Comparison of ENCODE assay signal across 18 cellular contexts in genomic region chr20:661474-662288, GRCh38. TPM values are rescaled to one million over a fixed set of nuclear protein-coding genes. Genes with fewer than 3 reads are reported as not detected.
DNase-seq lines count a peak whose midpoint lies in the region; ATAC-seq and TF ChIP-seq lines count a peak whose summit lies in the region.
"Had no signal": no experiment of that assay in that cellular context is flagged by ENCODE, and none has a peak within 500 bp of the region (broad histone marks: within the 10 kb centered on the region; RNA-seq: fewer than 3 reads in every experiment).

No MANE protein-coding gene starts in this region.

- H4K8ac ChIP-seq in IMR-90 (ENCODE audit: low read depth in 2 of 2, low read length in 2 of 2): no peak overlapping the region
- H4K8ac ChIP-seq in neuronal stem cell (ENCODE audit: low read depth, low read length): no peak overlapping the region

- BruUV-seq in IMR-90 (replicated peaks; lab: Mats Ljungman, UMichigan): no TSS peak

- peak overlapping the region; percentile 33 for H2BK12ac ChIP-seq in neuronal stem cell (ENCODE audit: low read length)

- POLR2A ChIA-PET in IMR-90 (lab: Charles Lee; ENCODE audit: unreplicated experiment): no interaction called here

- H2BK5ac ChIP-seq in IMR-90 (ENCODE audit: low read depth, low read length, poor library complexity, severe bottlenecking): no peak overlapping the region
- H2BK5ac ChIP-seq in neuronal stem cell (ENCODE audit: low read length): peak overlapping the region; percentile 70

- in situ Hi-C loops in IMR-90 (cut with MboI; ENCODE audit: low sequenced_read_pairs): no loop called here

- H2AK5ac ChIP-seq in IMR-90 (ENCODE audit: low read depth, low read length) (no peak overlapping the region), neuronal stem cell (ENCODE audit: low read depth, low read length) (peak overlapping the region; percentile 40)

- no peak overlapping the region for H3K27ac ChIP-seq in IMR-90 (ENCODE audit: insufficient read depth, low read length)
- no peak overlapping the region for H3K27ac ChIP-seq in neuronal stem cell (replicated peaks; ENCODE audit: low read length)
- H3K27ac ChIP-seq: thoracic aorta had no signal

- H3K4ac ChIP-seq in IMR-90 (ENCODE audit: low read depth, low read length): no peak overlapping the region
- H3K4ac ChIP-seq in neuronal stem cell (ENCODE audit: low read length): no peak overlapping the region

- no peak overlapping the region for H3K56ac ChIP-seq in IMR-90 (ENCODE audit: extremely low read depth, insufficient read depth, low read length)

- no peaks in the 10 kb centered on the region for H3K9me3 ChIP-seq in ES-I3 (ENCODE audit: control insufficient read depth, insufficient read depth, low read length)
- H3K9me3 ChIP-seq in IMR-90 (ENCODE audit: control insufficient read depth, insufficient read depth, low read length): no peaks in the 10 kb centered on the region
- H3K9me3 ChIP-seq in neuronal stem cell (replicated peaks in 1 of 2; ENCODE audit: control insufficient read depth in 2 of 2, insufficient read depth in 1 of 2, low read depth in 1 of 2, low read length in 2 of 2): no peaks in the 10 kb centered on the region
- H3K9me3 ChIP-seq: thoracic aorta had no signal

- peak overlapping the region; percentile 3 for H2AK9ac ChIP-seq in IMR-90 (replicated peaks; ENCODE audit: low read depth, low read length, poor library complexity)

- no peak overlapping the region for H2BK20ac ChIP-seq in IMR-90 (ENCODE audit: low read depth, low read length)

- H2BK120ac ChIP-seq in IMR-90 (ENCODE audit: low read depth, low read length): no peak overlapping the region
- H2BK120ac ChIP-seq in neuronal stem cell (ENCODE audit: low read depth, low read length): no peak overlapping the region

- H3K14ac ChIP-seq in IMR-90 (replicated peaks; ENCODE audit: low read depth, low read length) (no peak overlapping the region), neuronal stem cell (ENCODE audit: low read length) (peak overlapping the region; percentile 10)

- TF ChIP-seq POLR2A in IMR-90 (IDR thresholded peaks at IDR 0.05; ENCODE audit: low read depth, low read length): no peak

- H3K4me2 ChIP-seq in IMR-90 (ENCODE audit: low read depth, low read length) (no peak overlapping the region), neuronal stem cell (ENCODE audit: insufficient read depth, low read length, poor library complexity, severe bottlenecking) (no peak overlapping the region)
- H3K4me2 ChIP-seq: smooth muscle cell had no signal

- CTCF ChIA-PET in IMR-90 (lab: Yijun Ruan, JAX): no interaction called here

- H4K91ac ChIP-seq in IMR-90 (ENCODE audit: insufficient read depth, low read depth, low read length) (no peak overlapping the region), neuronal stem cell (ENCODE audit: low read depth, low read length, poor library complexity) (no peak overlapping the region)

- H4K20me1 ChIP-seq in IMR-90 (ENCODE audit: insufficient read depth, low read length): no peaks in the 10 kb centered on the region

- H3K4me3 ChIP-seq in IMR-90 (ENCODE audit: insufficient read depth, low read depth, low read length) (no peak overlapping the region), neuronal stem cell (ENCODE audit: low read length in 2 of 2) (no peak overlapping the region)
- H3K4me3 ChIP-seq: smooth muscle cell, thoracic aorta had no signal

- ATAC-seq in IMR-90 (ENCODE audit: low read depth) (no peak), esophagus mucosa (peak; percentile 32)
- ATAC-seq: left colon, T-helper 17 cell had no signal

- no peak overlapping the region for H4K5ac ChIP-seq in IMR-90 (ENCODE audit: low read depth, low read length)

- H3K36me3 ChIP-seq in ES-I3 (ENCODE audit: insufficient read depth, low read length) (no peaks in the 10 kb centered on the region), IMR-90 (ENCODE audit: control insufficient read depth, insufficient read depth, low read length) (no peaks in the 10 kb centered on the region), neuronal stem cell (replicated peaks in 1 of 2; ENCODE audit: control insufficient read depth in 2 of 2, insufficient read depth in 2 of 2, low read length in 2 of 2) (no peaks in the 10 kb centered on the region)
- H3K36me3 ChIP-seq: thoracic aorta had no signal

- H3K4me1 ChIP-seq in ES-I3 (ENCODE audit: insufficient read depth, low read length) (peaks cover 59% of the 10 kb centered on the region), IMR-90 (ENCODE audit: control insufficient read depth, insufficient read depth, low read length) (peaks cover 6% of the 10 kb centered on the region), neuronal stem cell (ENCODE audit: control insufficient read depth in 2 of 2, insufficient read depth in 1 of 2, low read depth in 1 of 2, low read length in 2 of 2) (peaks cover 10 to 17% of the 10 kb centered on the region in 2 donors)

- 8% methylated on average over 8 of the region's 30 CpGs; no CpG with 5 or more reads in 1 of the 2 experiments for WGBS in IMR-90 (ENCODE audit: extremely low coverage in 2 of 2, insufficient read length in 1 of 2), 2 experiments
- WGBS in neuronal stem cell (ENCODE audit: extremely low coverage in 2 of 2, insufficient read length in 2 of 2, insufficient replicate concordance in 1 of 2), 2 donors: no CpG with 5 or more reads among the region's 30 CpGs

- H3K9me1 ChIP-seq in IMR-90 (ENCODE audit: insufficient read depth, low read length): 0 out of 2 replicates have a peak, but pooled peaks cover 4% of the 10 kb centered on the region

- H3K9ac ChIP-seq in ES-I3 (ENCODE audit: low read depth, low read length) (peak overlapping the region; percentile 26; the same call in 1 of the 2 replicates), IMR-90 (ENCODE audit: low read depth, low read length) (no peak overlapping the region), neuronal stem cell (ENCODE audit: low read depth, low read length, poor library complexity) (peak overlapping the region; percentile 61)

- no peak for TF ChIP-seq RAD21 in IMR-90 (IDR thresholded peaks at IDR 0.05; ENCODE audit: low read length)

- dilution Hi-C loops in IMR-90 (cut with HindIII; ENCODE audit: low sequenced_read_pairs, unreplicated experiment): no loop called here

- H3K79me1 ChIP-seq in IMR-90 (ENCODE audit: low read depth in 1 of 2, low read length in 2 of 2) (no peaks in the 10 kb centered on the region), neuronal stem cell (ENCODE audit: low read depth, low read length) (no peaks in the 10 kb centered on the region)

- H2BK15ac ChIP-seq in IMR-90 (ENCODE audit: low read depth, low read length) (no peak overlapping the region), neuronal stem cell (ENCODE audit: low read length) (peak overlapping the region; percentile 65)

- TF ChIP-seq CTCF in IMR-90 (conservative IDR thresholded peaks at IDR 0.05; ENCODE audit: low read depth, low read length): no peak

- intact Hi-C loops in IMR-90 (cut with micrococcal nuclease): no loop called here

- H3K18ac ChIP-seq in IMR-90 (ENCODE audit: low read depth, low read length): no peak overlapping the region
- H3K18ac ChIP-seq in neuronal stem cell (ENCODE audit: low read length): peak overlapping the region; percentile 86

- peaks cover 54% of the 10 kb centered on the region for H3K27me3 ChIP-seq in IMR-90 (ENCODE audit: control insufficient read depth, insufficient read depth, low read length)
- peaks cover 0 to 79% (median 44%) of the 10 kb centered on the region in 3 experiments for H3K27me3 ChIP-seq in neuronal stem cell (ENCODE audit: control insufficient read depth in 3 of 3, insufficient read depth in 3 of 3, low read depth in 1 of 3, low read length in 3 of 3)

- H2AFZ ChIP-seq in IMR-90 (replicated peaks; ENCODE audit: low read length, poor library complexity) (peak overlapping the region; percentile 34), neuronal stem cell (ENCODE audit: low read length) (peak overlapping the region; percentile 79)

- H3K23ac ChIP-seq in IMR-90 (ENCODE audit: low read depth, low read length) (no peak overlapping the region), neuronal stem cell (ENCODE audit: low read depth, low read length, poor library complexity) (no peak overlapping the region)

- DNase-seq in IMR-90: no peak
- DNase-seq in neuronal stem cell (ENCODE audit: low spot score): no peak
- no peak for DNase-seq in dermis blood vessel endothelial cell
- no peak for DNase-seq in NCI-H1048 (lab: John Stamatoyannopoulos, UW)
- no peak for DNase-seq in activated CD8-positive, alpha-beta memory T cell treated with anti-CD3 and anti-CD28 coated beads, Interleukin-2, amount 50 U/mL, for 4 hours
- DNase-seq: activated CD4-positive, CD25-positive, alpha-beta regulatory T cell; DMS 273 treated with DMSO at 0.1 percent for 48 hours; left colon; NCI-H1694; NCI-H446 treated with DMSO at 0.1 percent for 48 hours; SIG-M5; T-helper 17 cell had no signal

TF ChIP-seq in IMR-90, 13 proteins besides CTCF, POLR2A, EP300 and RAD21 (continues in another document):
- no peak for TF ChIP-seq USF2 (IDR thresholded peaks at IDR 0.05; ENCODE audit: low read depth, low read length)

RNA-seq across cellular contexts. Expression of gene SRXN1, which starts 8.7 kb away (rescaled TPM):
- total RNA-seq in IMR-90 (2012; rRNA removed) (63.0 and 71.2 TPM in 2 replicates), esophagus mucosa (34.7 TPM), dermis blood vessel endothelial cell (30.3 and 38.6 TPM in 2 replicates)
- 41.1 and 51.2 TPM in 2 replicates for polyA plus RNA-seq in IMR-90 (2012; rRNA removed)
- polyA plus RNA-seq in IMR-90 (2012; cell fraction: cytosol; rRNA removed): 16.0 and 36.9 TPM in 2 replicates
- polyA plus RNA-seq in IMR-90 (2012; cell fraction: nucleus; rRNA removed; ENCODE audit: low replicate concordance): 17.6 and 20.9 TPM in 2 replicates
- polyA plus RNA-seq in neuronal stem cell (2013, experiment 1 of 2): 10.3 TPM
- polyA plus RNA-seq in neuronal stem cell (2013, experiment 2 of 2): 10.4 TPM

RNA-seq across cellular contexts. Expression of gene SCRT2, which starts 13.9 kb away (rescaled TPM):
- total RNA-seq in IMR-90 (2012; rRNA removed): not detected in 2 replicates
- not detected in 2 replicates for polyA plus RNA-seq in IMR-90 (2012; rRNA removed)
- not detected in 2 replicates for polyA plus RNA-seq in IMR-90 (2012; cell fraction: cytosol; rRNA removed)
- not detected in 2 replicates for polyA plus RNA-seq in IMR-90 (2012; cell fraction: nucleus; rRNA removed; ENCODE audit: low replicate concordance)
- not detected for total RNA-seq in esophagus mucosa
- polyA plus RNA-seq in neuronal stem cell (2013, experiment 1 of 2): 0.06 TPM
- polyA plus RNA-seq in neuronal stem cell (2013, experiment 2 of 2): 0.04 TPM
- total RNA-seq in dermis blood vessel endothelial cell: not detected in 2 replicates
- total RNA-seq: activated CD8-positive, alpha-beta memory T cell treated with anti-CD3 and anti-CD28 coated beads for 36 hours; left colon; posterior vena cava; smooth muscle cell; T-helper 17 cell; thoracic aorta had no signal
- polyA plus RNA-seq: smooth muscle cell had no signal

RNA-seq across cellular contexts. Expression of gene TCF15, which starts 51.6 kb away (rescaled TPM):
- total RNA-seq in IMR-90 (2012; rRNA removed): not detected in 2 replicates
- not detected in 2 replicates for polyA plus RNA-seq in IMR-90 (2012; rRNA removed)
- 0.02 TPM in 1 of 2 replicates, not detected in the other for polyA plus RNA-seq in IMR-90 (2012; cell fraction: cytosol; rRNA removed)
- not detected in 2 replicates for polyA plus RNA-seq in IMR-90 (2012; cell fraction: nucleus; rRNA removed; ENCODE audit: low replicate concordance)
- not detected for total RNA-seq in esophagus mucosa
- polyA plus RNA-seq in neuronal stem cell (2013, experiment 1 of 2): 2.0 TPM
- polyA plus RNA-seq in neuronal stem cell (2013, experiment 2 of 2): 1.8 TPM
- 2.0 and 2.7 TPM in 2 replicates for total RNA-seq in dermis blood vessel endothelial cell
- total RNA-seq: activated CD8-positive, alpha-beta memory T cell treated with anti-CD3 and anti-CD28 coated beads for 36 hours; smooth muscle cell; T-helper 17 cell; thoracic aorta had no signal
- polyA plus RNA-seq: smooth muscle cell had no signal
